ENCODE assay signal across 10 cellular contexts in genomic region chr13:80469841-80470378, GRCh38.
DNase-seq lines count a peak whose midpoint lies in the region; ATAC-seq, FAIRE-seq and TF ChIP-seq lines count a peak whose summit lies in the region.
"Had no signal": no experiment of that assay in that cellular context is flagged by ENCODE, and none has a peak within 500 bp of the region (broad histone marks: within the 10 kb centered on the region; RNA-seq: fewer than 3 reads in every experiment).

No MANE protein-coding gene starts in this region.

- dilution Hi-C loops in mammary epithelial cell (cut with HindIII; ENCODE audit: low sequenced_read_pairs): no loop called here

- POLR2A ChIA-PET in activated CD4-positive, alpha-beta T cell treated with anti-CD3 and anti-CD28 coated beads, Interleukin-2, amount 10 ng/mL, durations not matched to agents 7 days and 5 days (lab: Charles Lee): no interaction called here

- BruUV-seq in mammary epithelial cell (replicated peaks; lab: Mats Ljungman, UMichigan): no TSS peak

- H2AFZ ChIP-seq in mammary epithelial cell (ENCODE audit: low read depth, low read length): peak overlapping the region; percentile 25

- in situ Hi-C loops in mammary epithelial cell (cut with MboI; ENCODE audit: low sequenced_read_pairs in 2 of 2): no loop called here

- H3K4me2 ChIP-seq in mammary epithelial cell (ENCODE audit: insufficient read depth, low read depth, low read length): peak overlapping the region; percentile 60

- no peaks in the 10 kb centered on the region for H3K79me2 ChIP-seq in mammary epithelial cell (ENCODE audit: insufficient read depth, low read length)

- no peaks in the 10 kb centered on the region for H3K9me3 ChIP-seq in mammary epithelial cell (replicated peaks; ENCODE audit: insufficient read depth, low read length)
- no peaks in the 10 kb centered on the region for H3K9me3 ChIP-seq in kidney (ENCODE audit: control insufficient read depth in 1 of 2, low read length in 2 of 2)
- no peaks in the 10 kb centered on the region for H3K9me3 ChIP-seq in stomach smooth muscle (ENCODE audit: control insufficient read depth in 2 of 2, low read length in 2 of 2)

- no peak overlapping the region for H3K27ac Mint-ChIP-seq in activated CD4-positive, alpha-beta T cell treated with anti-CD3 and anti-CD28 coated beads, Interleukin-2, amount 10 ng/mL, durations not matched to agents 7 days and 5 days

- no peaks in the 10 kb centered on the region for H3K36me3 Mint-ChIP-seq in activated CD4-positive, alpha-beta T cell treated with anti-CD3 and anti-CD28 coated beads, Interleukin-2, amount 10 ng/mL, durations not matched to agents 7 days and 5 days (ENCODE audit: low read depth)

- WGBS in mammary epithelial cell (ENCODE audit: low coverage, missing lambda C conversion rate): 0% methylated on average over 1 of the region's 3 CpGs

- intact Hi-C loops in mammary epithelial cell (cut with micrococcal nuclease): loop anchor here (5.0 kb wide), 1 partner anchor 82 kb away; no protein-coding TSS in a partner anchor
- intact Hi-C loops in kidney (cut with DNase I): no loop called here

- no peak for ATAC-seq in HG03342 (IDR thresholded peaks at IDR 0.05; ENCODE audit: unreplicated experiment)

- no peak for FAIRE-seq in kidney (lab: Jason Lieb, UNC)

- no peaks in the 10 kb centered on the region for H3K4me1 Mint-ChIP-seq in activated CD4-positive, alpha-beta T cell treated with anti-CD3 and anti-CD28 coated beads, Interleukin-2, amount 10 ng/mL, durations not matched to agents 7 days and 5 days

- H3K27ac ChIP-seq in mammary epithelial cell (ENCODE audit: insufficient read depth, low read depth, low read length) (peak overlapping the region; percentile 61), kidney (ENCODE audit: low read depth in 2 of 2, low read length in 2 of 2) (no peak overlapping the region), stomach smooth muscle (ENCODE audit: low read length) (peak overlapping the region; percentile 26)

- peaks cover 29% of the 10 kb centered on the region for H3K4me1 ChIP-seq in mammary epithelial cell (ENCODE audit: insufficient read depth, low read length)
- no peaks in the 10 kb centered on the region for H3K4me1 ChIP-seq in kidney (ENCODE audit: control insufficient read depth in 1 of 2, insufficient read depth in 1 of 2, low read depth in 1 of 2, low read length in 2 of 2)
- peaks cover 7% of the 10 kb centered on the region for H3K4me1 ChIP-seq in stomach smooth muscle (ENCODE audit: control insufficient read depth, insufficient read depth, low read length)

- H3K4me3 ChIP-seq in mammary epithelial cell (replicated peaks in 1 of 3; ENCODE audit: insufficient read depth in 1 of 3, low read depth in 2 of 3, low read length in 3 of 3): no peak overlapping the region
- H3K4me3 ChIP-seq in kidney (ENCODE audit: low read length in 2 of 2): no peak overlapping the region
- no peak overlapping the region for H3K4me3 ChIP-seq in stomach smooth muscle (ENCODE audit: low read length in 2 of 2)

- H3K9ac ChIP-seq in mammary epithelial cell (ENCODE audit: insufficient read depth, low read length) (no peak overlapping the region), kidney (ENCODE audit: low read length in 2 of 2) (no peak overlapping the region), stomach smooth muscle (ENCODE audit: low read length in 2 of 2) (no peak overlapping the region)

- H3K36me3 ChIP-seq in mammary epithelial cell (ENCODE audit: insufficient read depth, low read length): no peaks in the 10 kb centered on the region
- no peaks in the 10 kb centered on the region for H3K36me3 ChIP-seq in kidney (ENCODE audit: control insufficient read depth in 1 of 2, insufficient read depth in 2 of 2, low read length in 2 of 2)
- no peaks in the 10 kb centered on the region for H3K36me3 ChIP-seq in stomach smooth muscle (ENCODE audit: control insufficient read depth in 2 of 2, insufficient read depth in 2 of 2, low read length in 2 of 2)

- no peak overlapping the region for H3K4me3 Mint-ChIP-seq in activated CD4-positive, alpha-beta T cell treated with anti-CD3 and anti-CD28 coated beads, Interleukin-2, amount 10 ng/mL, durations not matched to agents 7 days and 5 days

- no peaks in the 10 kb centered on the region for H3K27me3 Mint-ChIP-seq in activated CD4-positive, alpha-beta T cell treated with anti-CD3 and anti-CD28 coated beads, Interleukin-2, amount 10 ng/mL, durations not matched to agents 7 days and 5 days

- no peaks in the 10 kb centered on the region for H3K9me3 Mint-ChIP-seq in activated CD4-positive, alpha-beta T cell treated with anti-CD3 and anti-CD28 coated beads, Interleukin-2, amount 10 ng/mL, durations not matched to agents 7 days and 5 days

- peak; percentile 97 for DNase-seq in LHCN-M2 (ENCODE audit: low read depth)
- DNase-seq in mammary epithelial cell: peak; percentile 73
- peak; percentile 87 for DNase-seq in kidney
- DNase-seq in activated CD4-positive, alpha-beta T cell treated with anti-CD3 and anti-CD28 coated beads, Interleukin-2, amount 10 ng/mL, durations not matched to agents 7 days and 5 days: no peak
- DNase-seq in activated T-cell treated with anti-CD3 and anti-CD28 coated beads for 4 hours: no peak
- no peak for DNase-seq in activated CD4-positive, alpha-beta T cell treated with anti-CD3 and anti-CD28 coated beads for 48 hours
- DNase-seq: activated T-cell treated with anti-CD3 and anti-CD28 coated beads, Interleukin-2, amount 50 U/mL, for 1 hour; NCI-H526 treated with DMSO at 0.1 percent for 48 hours had no signal

- TF ChIP-seq CTCF in mammary epithelial cell (conservative IDR thresholded peaks at IDR 0.05 in 1 of 2, IDR thresholded peaks at IDR 0.05 in 1 of 2; ENCODE audit: extremely low read depth in 1 of 2, insufficient read depth in 1 of 2, low read depth in 1 of 2, low read length in 2 of 2): no peak
- no peak for TF ChIP-seq CTCF in kidney (IDR thresholded peaks at IDR 0.05; ENCODE audit: borderline replicate concordance, extremely low read depth, insufficient read depth)

- CTCF ChIA-PET in mammary epithelial cell (lab: Charles Lee; ENCODE audit: low non-redundant PET): no interaction called here
- CTCF ChIA-PET in activated CD4-positive, alpha-beta T cell treated with anti-CD3 and anti-CD28 coated beads, Interleukin-2, amount 10 ng/mL, durations not matched to agents 7 days and 5 days (lab: Charles Lee): no interaction called here

- H3K27me3 ChIP-seq in mammary epithelial cell (ENCODE audit: insufficient read depth, low read length) (no peaks in the 10 kb centered on the region), stomach smooth muscle (ENCODE audit: control insufficient read depth in 1 of 2, insufficient read depth in 2 of 2, low read length in 2 of 2) (no peaks in the 10 kb centered on the region)

- H4K20me1 ChIP-seq in mammary epithelial cell (ENCODE audit: insufficient read depth, low read length): no peaks in the 10 kb centered on the region

Comparison
In these comparisons a context has a peak if more than half of its experiments do, and no peak if none do; other contexts are left out.
1. DNase-seq: peak in LHCN-M2 (single experiment), mammary epithelial cell (single experiment) and kidney (single experiment); none in activated CD4-positive, alpha-beta T cell treated with anti-CD3 and anti-CD28 coated beads, Interleukin-2, amount 10 ng/mL, durations not matched to agents 7 days and 5 days (single experiment), activated T-cell treated with anti-CD3 and anti-CD28 coated beads for 4 hours (single experiment) and activated CD4-positive, alpha-beta T cell treated with anti-CD3 and anti-CD28 coated beads for 48 hours (single experiment).
2. H3K27ac ChIP-seq: peak in mammary epithelial cell (single experiment) and stomach smooth muscle (single experiment); none in kidney (0 of 2).